In genomic region chr21:29300547-29301138, GRCh38 we compare ENCODE assay signal across 8 cellular contexts. TPM values are rescaled to one million over a fixed set of nuclear protein-coding genes. Genes with fewer than 3 reads are reported as not detected.
DNase-seq lines count a peak whose midpoint lies in the region; ATAC-seq and TF ChIP-seq lines count a peak whose summit lies in the region.

No MANE protein-coding gene starts in this region.

- H3K4me1 ChIP-seq in neural progenitor cell (peaks cover 12% of the 10 kb centered on the region), testis (peaks cover 41% of the 10 kb centered on the region)

- H3K4me3 Mint-ChIP-seq in neural progenitor cell = peak overlapping the region; percentile 92

- H3K9me3 ChIP-seq in KOPT-K1 (ENCODE audit: insufficient read depth, low read length, poor library complexity, severe bottlenecking) = peaks cover under 1% of the 10 kb centered on the region
- no peaks in the 10 kb centered on the region for H3K9me3 ChIP-seq in neural progenitor cell (ENCODE audit: low read depth)
- H3K9me3 ChIP-seq in testis = no peaks in the 10 kb centered on the region

- peaks cover 18% of the 10 kb centered on the region for H3K9me3 Mint-ChIP-seq in neural progenitor cell

- H3K4me3 ChIP-seq in coronary artery (peak overlapping the region; percentile 92), neural progenitor cell (peak overlapping the region; percentile 66), testis (no peak overlapping the region)

- H4K20me1 ChIP-seq in neural progenitor cell (ENCODE audit: low read depth) = peaks cover 61% of the 10 kb centered on the region

- H3K27me3 ChIP-seq in neural progenitor cell = peaks cover 10% of the 10 kb centered on the region
- H3K27me3 ChIP-seq in testis = no peaks in the 10 kb centered on the region

- H3K4me1 Mint-ChIP-seq in neural progenitor cell = peaks cover 33% of the 10 kb centered on the region

- DNase-seq in coronary artery (ENCODE audit: low spot score) (no peak), neural progenitor cell (ENCODE audit: low spot score) (no peak), KG1 (lab: John Stamatoyannopoulos, UW) (no peak), testis (no peak), HPDE6-E6E7 (ENCODE audit: extremely low spot score) (no peak)

- intact Hi-C loops in testis (cut with DNase I; ENCODE audit: low total_unique reads) = no loop called here

- peaks cover 9% of the 10 kb centered on the region for H3K27me3 Mint-ChIP-seq in neural progenitor cell (ENCODE audit: insufficient read depth, low read depth)

- no peak overlapping the region for H2AFZ ChIP-seq in neural progenitor cell (replicated peaks)

- H3K27ac ChIP-seq in KOPT-K1 (ENCODE audit: low read depth, low read length, poor library complexity, severe bottlenecking) (peak overlapping the region; percentile 67), coronary artery (peak overlapping the region in 1 of 2 donors; percentile 98), neural progenitor cell (no peak overlapping the region), testis (no peak overlapping the region)

- peak overlapping the region; percentile 88 for H3K4me2 ChIP-seq in neural progenitor cell

- peaks cover 18% of the 10 kb centered on the region for H3K36me3 Mint-ChIP-seq in neural progenitor cell

- peak; percentile 71 for ATAC-seq in GM18502 (IDR thresholded peaks at IDR 0.05; ENCODE audit: poor library complexity, unreplicated experiment)
- peak; percentile 72 for ATAC-seq in GM21723 (IDR thresholded peaks at IDR 0.05; ENCODE audit: unreplicated experiment)

- H3K36me3 ChIP-seq in KOPT-K1 (ENCODE audit: insufficient read depth, low read length) (no peaks in the 10 kb centered on the region), neural progenitor cell (no peaks in the 10 kb centered on the region), testis (ENCODE audit: low read depth, missing control alignments) (no peaks in the 10 kb centered on the region)

- no peak overlapping the region for H3K27ac Mint-ChIP-seq in neural progenitor cell

- H3F3A ChIP-seq in neural progenitor cell (ENCODE audit: low read depth) = peaks cover 13% of the 10 kb centered on the region

- H3K9ac ChIP-seq in neural progenitor cell = no peak overlapping the region

- TF ChIP-seq CTCF in coronary artery (IDR thresholded peaks at IDR 0.05) (no peak), neural progenitor cell (IDR thresholded peaks at IDR 0.05) (no peak), testis (IDR thresholded peaks at IDR 0.05) (no peak)

- 51 to 66% methylated on average over 6 of the region's 6 CpGs for whole genome bisulfite sequencing in testis, 2 donors

- H3K79me2 ChIP-seq in neural progenitor cell (ENCODE audit: low read depth) = peaks cover 65% of the 10 kb centered on the region

- no peak for TF ChIP-seq POLR2A in testis (IDR thresholded peaks at IDR 0.05)

RNA-seq across cellular contexts. Expression of gene BACH1, which starts 1.9 kb away (rescaled TPM):
- total RNA-seq in neural progenitor cell (ENCODE audit: low replicate concordance) (48.4 and 93.8 TPM in 2 replicates), testis (10 to 100 TPM; 41.9 to 57.7 TPM)
- polyA plus RNA-seq in testis (ENCODE audit: insufficient read depth, low read depth, low replicate concordance) = 43.9 TPM

Comparison
In these comparisons a context has a peak if more than half of its experiments do, and no peak if none do; other contexts are left out.
1. H3K4me3 ChIP-seq: peak in coronary artery (single experiment) and neural progenitor cell (single experiment); none in testis (0 of 2).